In genomic region chr4:14607578-14607977, GRCh38 we compare ENCODE assay signal across 25 cellular contexts.
DNase-seq lines count a peak whose midpoint lies in the region; FAIRE-seq and TF ChIP-seq lines count a peak whose summit lies in the region.
"Had no signal": no experiment of that assay in that cellular context is flagged by ENCODE, and none has a peak within 500 bp of the region (broad histone marks: within the 10 kb centered on the region; RNA-seq: fewer than 3 reads in every experiment).

No MANE protein-coding gene starts in this region.

- no peaks in the 10 kb centered on the region for H3K4me1 Mint-ChIP-seq in mesothelial cell of epicardium
- H3K4me1 Mint-ChIP-seq: naive thymus-derived CD8-positive, alpha-beta T cell; stimulated activated memory B cell treated with anti-CD40 and anti-IgM and Interleukin-4, amounts not matched to agents 10 μg/mL and 1 μg/mL and 100 μg/mL, for 72 hours had no signal

- H3K4me3 ChIP-seq in fibroblast of the aortic adventitia (ENCODE audit: low read depth, low read length) (no peak overlapping the region), skeletal muscle cell (ENCODE audit: low read depth, low read length) (no peak overlapping the region)
- H3K4me3 ChIP-seq: K562, SJSA1, testis had no signal

- H3K4me3 Mint-ChIP-seq in mesothelial cell of epicardium, result no peak overlapping the region
- H3K4me3 Mint-ChIP-seq: activated T-cell treated with anti-CD3 and anti-CD28 coated beads, Interleukin-2, amount 50 U/mL, for 4 hours; CD4-positive, alpha-beta memory T cell; dendritic cell treated with granulocyte-macrophage colony-stimulating factor and Interleukin-4, amounts not matched to agents 40 ng/mL and 50 ng/mL, for 4 days; naive thymus-derived CD8-positive, alpha-beta T cell; stimulated activated memory B cell treated with anti-CD40 and anti-IgM and Interleukin-4, amounts not matched to agents 10 μg/mL and 1 μg/mL and 100 μg/mL, for 72 hours had no signal

- H3K27me3 Mint-ChIP-seq in mesothelial cell of epicardium (ENCODE audit: low read depth), result no peaks in the 10 kb centered on the region
- H3K27me3 Mint-ChIP-seq: dendritic cell treated with granulocyte-macrophage colony-stimulating factor and Interleukin-4, amounts not matched to agents 40 ng/mL and 50 ng/mL, for 4 days; stimulated activated memory B cell treated with anti-CD40 and anti-IgM and Interleukin-4, amounts not matched to agents 10 μg/mL and 1 μg/mL and 100 μg/mL, for 72 hours had no signal

- TF ChIP-seq POLR2A in H54 (IDR thresholded peaks at IDR 0.05; ENCODE audit: low read depth, low read length), result no peak

- no peak for FAIRE-seq in H54 (lab: Jason Lieb, UNC)
- FAIRE-seq: K562, RCC 7860 had no signal

- H3K27ac Mint-ChIP-seq in mesothelial cell of epicardium, result no peak overlapping the region
- H3K27ac Mint-ChIP-seq: CD4-positive, alpha-beta memory T cell; dendritic cell treated with granulocyte-macrophage colony-stimulating factor and Interleukin-4, amounts not matched to agents 40 ng/mL and 50 ng/mL, for 4 days; naive thymus-derived CD8-positive, alpha-beta T cell; stimulated activated memory B cell treated with anti-CD40 and anti-IgM and Interleukin-4, amounts not matched to agents 10 μg/mL and 1 μg/mL and 100 μg/mL, for 72 hours had no signal

- TF ChIP-seq CTCF in fibroblast of the aortic adventitia (IDR thresholded peaks at IDR 0.05; ENCODE audit: insufficient read depth, low read length) (no peak), mesothelial cell of epicardium (IDR thresholded peaks at IDR 0.05; ENCODE audit: unreplicated experiment) (no peak)

- DNase-seq in HS-5 (ENCODE audit: low read depth) (peak; percentile 28), amniotic epithelial cell (ENCODE audit: low read depth) (peak; percentile 74), fibroblast of the aortic adventitia (ENCODE audit: low read depth) (peak; percentile 47), skeletal muscle cell (ENCODE audit: low read depth) (peak; percentile 55), mesothelial cell of epicardium (ENCODE audit: low spot score in 2 of 2, unreplicated experiment in 2 of 2) (no peak), NOMO-1 treated with dmso at 0.1 percent for 144 hours (lab: John Stamatoyannopoulos, UW; ENCODE audit: unreplicated experiment) (no peak), H54 (ENCODE audit: insufficient read length, low spot score) (no peak)
- DNase-seq: activated naive CD4-positive, alpha-beta T cell treated with Interleukin-2 at 50 U/mL for 16 hours; activated T-cell treated with anti-CD3 and anti-CD28 coated beads, Interleukin-2, amount 50 U/mL, for 4 hours; amygdala; CD4-positive, alpha-beta memory T cell; naive thymus-derived CD8-positive, alpha-beta T cell; NCI-H2171; NCI-H524; NK-92 treated with Interleukin-12 subunit alpha and Interleukin-12 subunit beta, amount 100 ng/mL, for 24 hours; occipital lobe; retina; stimulated activated CD4-positive, alpha-beta T cell treated with anti-CD3 and anti-CD28 coated beads, Interleukin-4, amount 100 ng/mL, for 1 hour; T-helper 1 cell; testis had no signal

- no peaks in the 10 kb centered on the region for H3K36me3 Mint-ChIP-seq in mesothelial cell of epicardium
- H3K36me3 Mint-ChIP-seq: CD4-positive, alpha-beta memory T cell; naive thymus-derived CD8-positive, alpha-beta T cell; stimulated activated memory B cell treated with anti-CD40 and anti-IgM and Interleukin-4, amounts not matched to agents 10 μg/mL and 1 μg/mL and 100 μg/mL, for 72 hours had no signal

- H3K9me3 Mint-ChIP-seq in mesothelial cell of epicardium, result no peaks in the 10 kb centered on the region
- H3K9me3 Mint-ChIP-seq: activated T-cell treated with anti-CD3 and anti-CD28 coated beads, Interleukin-2, amount 50 U/mL, for 4 hours; naive thymus-derived CD8-positive, alpha-beta T cell; stimulated activated memory B cell treated with anti-CD40 and anti-IgM and Interleukin-4, amounts not matched to agents 10 μg/mL and 1 μg/mL and 100 μg/mL, for 72 hours had no signal

Comparison
In these comparisons a context has a peak if more than half of its experiments do, and no peak if none do; other contexts are left out.
1. DNase-seq: peak in HS-5 (single experiment), amniotic epithelial cell (single experiment), fibroblast of the aortic adventitia (single experiment) and skeletal muscle cell (single experiment); none in mesothelial cell of epicardium (0 of 2), NOMO-1 treated with dmso at 0.1 percent for 144 hours (single experiment) and H54 (single experiment).